29 cellular contexts compared by ENCODE assay signal in the genomic region with DNA sequence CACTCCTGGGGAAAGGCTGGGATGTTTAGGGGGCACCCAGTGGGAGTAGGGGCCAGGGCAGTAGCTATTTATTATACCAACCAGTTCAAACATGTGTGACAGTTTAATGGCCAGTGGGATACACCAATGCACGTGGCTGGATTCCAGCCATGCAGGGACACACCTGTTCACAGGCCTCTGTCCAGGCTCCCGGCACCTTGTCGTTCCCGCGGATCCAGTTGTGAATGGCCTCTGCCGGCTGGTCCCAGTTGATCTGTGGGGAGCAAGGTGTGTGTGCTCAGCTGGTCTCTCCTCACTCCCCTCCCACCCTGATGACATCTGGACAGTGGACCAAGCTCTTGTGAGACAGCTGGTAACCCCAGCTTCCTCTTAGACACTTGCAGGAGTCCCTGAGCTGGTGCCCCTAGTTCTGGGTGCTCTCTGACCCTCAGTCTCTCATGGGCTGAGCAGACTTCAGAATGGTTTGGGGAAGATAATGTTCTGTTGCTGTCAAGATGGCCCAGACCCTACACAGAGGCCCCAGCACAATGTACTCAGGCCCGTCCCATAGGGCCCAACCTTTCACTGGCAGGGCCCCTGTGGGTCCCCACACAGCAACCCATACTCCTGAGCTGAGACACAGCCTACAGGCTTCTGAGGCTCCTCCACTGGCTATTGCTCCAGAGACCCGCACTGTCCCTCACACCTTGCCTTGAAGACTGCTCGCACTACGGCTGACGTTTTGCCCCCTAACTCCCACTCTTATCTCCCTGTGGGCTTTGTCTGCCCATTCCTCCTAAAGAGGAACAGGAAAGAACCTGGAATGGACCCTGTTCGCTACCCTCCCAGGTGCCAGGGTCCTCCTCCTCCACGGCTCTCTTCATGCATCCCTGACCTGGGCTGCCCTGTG. TPM values are rescaled to one million over a fixed set of nuclear protein-coding genes. Genes with fewer than 3 reads are reported as not detected.
DNase-seq lines count a peak whose midpoint lies in the region; ATAC-seq and TF ChIP-seq lines count a peak whose summit lies in the region.
"Had no signal": no experiment of that assay in that cellular context is flagged by ENCODE, and none has a peak within 500 bp of the region (broad histone marks: within the 10 kb centered on the region; RNA-seq: fewer than 3 reads in every experiment).

No MANE protein-coding gene starts in this region.

- no peak for TF ChIP-seq POLR2A in prostate gland (IDR thresholded peaks at IDR 0.05)

- no peaks in the 10 kb centered on the region for H3K27me3 Mint-ChIP-seq in activated CD8-positive, alpha-beta T cell treated with anti-CD3 and anti-CD28 coated beads, Interleukin-2, amount 10 ng/mL, durations not matched to agents 7 days and 5 days (ENCODE audit: low read depth)
- H3K27me3 Mint-ChIP-seq in activated CD8-positive, alpha-beta T cell treated with anti-CD3 and anti-CD28 coated beads for 36 hours: no peaks in the 10 kb centered on the region
- no peaks in the 10 kb centered on the region for H3K27me3 Mint-ChIP-seq in activated T-helper 1 cell treated with anti-CD3 and anti-CD28 coated beads, Interleukin-12 subunit alpha, Interleukin-12 subunit beta, Interleukin-2, Interleukin-4 antibody, amounts not matched to agents 30 ng/mL and 10 ng/mL and 1 ng/mL, durations not matched to agents 14 hours and 24 hours and 36 hours (ENCODE audit: insufficient read depth)
- H3K27me3 Mint-ChIP-seq in stimulated activated memory B cell treated with anti-CD40 and anti-IgM and Interleukin-4, amounts not matched to agents 10 μg/mL and 1 μg/mL and 100 μg/mL, for 72 hours: peaks cover 9% of the 10 kb centered on the region

- intact Hi-C loops in activated CD8-positive, alpha-beta T cell treated with anti-CD3 and anti-CD28 coated beads for 36 hours (cut with micrococcal nuclease): no loop called here
- intact Hi-C loops in activated T-helper 1 cell treated with anti-CD3 and anti-CD28 coated beads, Interleukin-12 subunit alpha, Interleukin-12 subunit beta, Interleukin-2, Interleukin-4 antibody, amounts not matched to agents 30 ng/mL and 10 ng/mL and 1 ng/mL, durations not matched to agents 14 hours and 24 hours and 36 hours (cut with micrococcal nuclease): no loop called here
- intact Hi-C loops in prostate gland (cut with DNase I): no loop called here

- no peak overlapping the region for H3K27ac ChIP-seq in prostate gland
- H3K27ac ChIP-seq: adrenal gland, heart left ventricle, psoas muscle had no signal

- no peak overlapping the region for H3K4me3 Mint-ChIP-seq in activated CD8-positive, alpha-beta T cell treated with anti-CD3 and anti-CD28 coated beads, Interleukin-2, amount 10 ng/mL, durations not matched to agents 7 days and 5 days
- no peak overlapping the region for H3K4me3 Mint-ChIP-seq in activated CD8-positive, alpha-beta T cell treated with anti-CD3 and anti-CD28 coated beads for 36 hours
- H3K4me3 Mint-ChIP-seq in activated T-helper 1 cell treated with anti-CD3 and anti-CD28 coated beads, Interleukin-12 subunit alpha, Interleukin-12 subunit beta, Interleukin-2, Interleukin-4 antibody, amounts not matched to agents 30 ng/mL and 10 ng/mL and 1 ng/mL, durations not matched to agents 14 hours and 24 hours and 36 hours: no peak overlapping the region
- no peak overlapping the region for H3K4me3 Mint-ChIP-seq in stimulated activated memory B cell treated with anti-CD40 and anti-IgM and Interleukin-4, amounts not matched to agents 10 μg/mL and 1 μg/mL and 100 μg/mL, for 72 hours
- H3K4me3 Mint-ChIP-seq: activated naive CD4-positive, alpha-beta T cell treated with anti-CD3 and anti-CD28 coated beads, Interleukin-2, amount 10 ng/mL, durations not matched to agents 7 days and 5 days; brain; CD8-positive, alpha-beta T cell; stimulated activated naive B cell treated with anti-CD40 and anti-IgM and Interleukin-4, amounts not matched to agents 10 μg/mL and 1 μg/mL and 100 μg/mL, for 72 hours had no signal

- POLR2A ChIA-PET in activated CD8-positive, alpha-beta T cell treated with anti-CD3 and anti-CD28 coated beads, Interleukin-2, amount 10 ng/mL, durations not matched to agents 7 days and 5 days (lab: Charles Lee): no interaction called here
- POLR2A ChIA-PET in activated CD8-positive, alpha-beta T cell treated with anti-CD3 and anti-CD28 coated beads for 36 hours (lab: Charles Lee): no interaction called here

- CTCF ChIA-PET in activated CD8-positive, alpha-beta T cell treated with anti-CD3 and anti-CD28 coated beads, Interleukin-2, amount 10 ng/mL, durations not matched to agents 7 days and 5 days (lab: Charles Lee): no interaction called here
- CTCF ChIA-PET in activated CD8-positive, alpha-beta T cell treated with anti-CD3 and anti-CD28 coated beads for 36 hours (lab: Charles Lee): interaction anchor here (1.1 kb wide), 1 partner anchor 20 kb away, joined by 4 read pairs; no protein-coding TSS in a partner anchor

- ATAC-seq in activated CD8-positive, alpha-beta T cell treated with anti-CD3 and anti-CD28 coated beads, Interleukin-2, amount 10 ng/mL, durations not matched to agents 7 days and 5 days: peak; percentile 24
- ATAC-seq in activated CD8-positive, alpha-beta T cell treated with anti-CD3 and anti-CD28 coated beads for 36 hours: no peak
- peak; percentile 5 for ATAC-seq in left lobe of liver
- no peak for ATAC-seq in stimulated activated memory B cell treated with anti-CD40 and anti-IgM and Interleukin-4, amounts not matched to agents 10 μg/mL and 1 μg/mL and 100 μg/mL, for 72 hours
- no peak for ATAC-seq in HG03378 (IDR thresholded peaks at IDR 0.05; ENCODE audit: unreplicated experiment)
- ATAC-seq in HG03442 (IDR thresholded peaks at IDR 0.05; ENCODE audit: unreplicated experiment): no peak
- ATAC-seq: CD8-positive, alpha-beta T cell; esophagus mucosa; heart left ventricle; psoas muscle; stimulated activated naive B cell treated with anti-CD40 and anti-IgM and Interleukin-4, amounts not matched to agents 10 μg/mL and 1 μg/mL and 100 μg/mL, for 72 hours had no signal

- no peak overlapping the region for H3K27ac Mint-ChIP-seq in activated CD8-positive, alpha-beta T cell treated with anti-CD3 and anti-CD28 coated beads, Interleukin-2, amount 10 ng/mL, durations not matched to agents 7 days and 5 days
- H3K27ac Mint-ChIP-seq in activated CD8-positive, alpha-beta T cell treated with anti-CD3 and anti-CD28 coated beads for 36 hours: no peak overlapping the region
- H3K27ac Mint-ChIP-seq in activated T-helper 1 cell treated with anti-CD3 and anti-CD28 coated beads, Interleukin-12 subunit alpha, Interleukin-12 subunit beta, Interleukin-2, Interleukin-4 antibody, amounts not matched to agents 30 ng/mL and 10 ng/mL and 1 ng/mL, durations not matched to agents 14 hours and 24 hours and 36 hours: peak overlapping the region; percentile 34
- H3K27ac Mint-ChIP-seq in stimulated activated memory B cell treated with anti-CD40 and anti-IgM and Interleukin-4, amounts not matched to agents 10 μg/mL and 1 μg/mL and 100 μg/mL, for 72 hours: no peak overlapping the region
- H3K27ac Mint-ChIP-seq: activated naive CD4-positive, alpha-beta T cell treated with anti-CD3 and anti-CD28 coated beads, Interleukin-2, amount 10 ng/mL, durations not matched to agents 7 days and 5 days; brain; CD8-positive, alpha-beta T cell; stimulated activated naive B cell treated with anti-CD40 and anti-IgM and Interleukin-4, amounts not matched to agents 10 μg/mL and 1 μg/mL and 100 μg/mL, for 72 hours had no signal

- no peaks in the 10 kb centered on the region for H3K9me3 ChIP-seq in prostate gland
- H3K9me3 ChIP-seq: adrenal gland, BE2C, heart left ventricle, psoas muscle had no signal

- no peaks in the 10 kb centered on the region for H3K4me1 ChIP-seq in prostate gland (replicated peaks)
- H3K4me1 ChIP-seq: adrenal gland, BE2C, heart left ventricle, psoas muscle had no signal

- no peak for TF ChIP-seq CTCF in activated CD8-positive, alpha-beta T cell treated with anti-CD3 and anti-CD28 coated beads for 36 hours (IDR thresholded peaks at IDR 0.05)
- no peak for TF ChIP-seq CTCF in prostate gland (IDR thresholded peaks at IDR 0.05)

- no peaks in the 10 kb centered on the region for H3K27me3 ChIP-seq in prostate gland (replicated peaks; ENCODE audit: insufficient read depth)
- H3K27me3 ChIP-seq: adrenal gland, BE2C, heart left ventricle had no signal

- no peaks in the 10 kb centered on the region for H3K36me3 ChIP-seq in prostate gland
- H3K36me3 ChIP-seq: adrenal gland, BE2C had no signal

- H3K4me3 ChIP-seq in prostate gland: no peak overlapping the region
- H3K4me3 ChIP-seq: adrenal gland, heart left ventricle, psoas muscle had no signal

- H3K36me3 Mint-ChIP-seq in activated CD8-positive, alpha-beta T cell treated with anti-CD3 and anti-CD28 coated beads, Interleukin-2, amount 10 ng/mL, durations not matched to agents 7 days and 5 days (ENCODE audit: low read depth): no peaks in the 10 kb centered on the region
- H3K36me3 Mint-ChIP-seq in activated CD8-positive, alpha-beta T cell treated with anti-CD3 and anti-CD28 coated beads for 36 hours (ENCODE audit: low read depth): no peaks in the 10 kb centered on the region
- no peaks in the 10 kb centered on the region for H3K36me3 Mint-ChIP-seq in activated T-helper 1 cell treated with anti-CD3 and anti-CD28 coated beads, Interleukin-12 subunit alpha, Interleukin-12 subunit beta, Interleukin-2, Interleukin-4 antibody, amounts not matched to agents 30 ng/mL and 10 ng/mL and 1 ng/mL, durations not matched to agents 14 hours and 24 hours and 36 hours (ENCODE audit: low read depth)
- H3K36me3 Mint-ChIP-seq in stimulated activated memory B cell treated with anti-CD40 and anti-IgM and Interleukin-4, amounts not matched to agents 10 μg/mL and 1 μg/mL and 100 μg/mL, for 72 hours: no peaks in the 10 kb centered on the region
- H3K36me3 Mint-ChIP-seq: activated naive CD4-positive, alpha-beta T cell treated with anti-CD3 and anti-CD28 coated beads, Interleukin-2, amount 10 ng/mL, durations not matched to agents 7 days and 5 days; brain; CD8-positive, alpha-beta T cell; stimulated activated naive B cell treated with anti-CD40 and anti-IgM and Interleukin-4, amounts not matched to agents 10 μg/mL and 1 μg/mL and 100 μg/mL, for 72 hours had no signal

- H3K9me3 Mint-ChIP-seq in activated CD8-positive, alpha-beta T cell treated with anti-CD3 and anti-CD28 coated beads, Interleukin-2, amount 10 ng/mL, durations not matched to agents 7 days and 5 days (ENCODE audit: insufficient read depth): no peaks in the 10 kb centered on the region
- no peaks in the 10 kb centered on the region for H3K9me3 Mint-ChIP-seq in activated CD8-positive, alpha-beta T cell treated with anti-CD3 and anti-CD28 coated beads for 36 hours
- H3K9me3 Mint-ChIP-seq in activated T-helper 1 cell treated with anti-CD3 and anti-CD28 coated beads, Interleukin-12 subunit alpha, Interleukin-12 subunit beta, Interleukin-2, Interleukin-4 antibody, amounts not matched to agents 30 ng/mL and 10 ng/mL and 1 ng/mL, durations not matched to agents 14 hours and 24 hours and 36 hours: no peaks in the 10 kb centered on the region
- no peaks in the 10 kb centered on the region for H3K9me3 Mint-ChIP-seq in stimulated activated memory B cell treated with anti-CD40 and anti-IgM and Interleukin-4, amounts not matched to agents 10 μg/mL and 1 μg/mL and 100 μg/mL, for 72 hours
- H3K9me3 Mint-ChIP-seq: activated naive CD4-positive, alpha-beta T cell treated with anti-CD3 and anti-CD28 coated beads, Interleukin-2, amount 10 ng/mL, durations not matched to agents 7 days and 5 days; CD8-positive, alpha-beta T cell; stimulated activated naive B cell treated with anti-CD40 and anti-IgM and Interleukin-4, amounts not matched to agents 10 μg/mL and 1 μg/mL and 100 μg/mL, for 72 hours had no signal

- no peak for DNase-seq in activated CD8-positive, alpha-beta T cell treated with anti-CD3 and anti-CD28 coated beads, Interleukin-2, amount 10 ng/mL, durations not matched to agents 7 days and 5 days
- no peak for DNase-seq in activated CD8-positive, alpha-beta T cell treated with anti-CD3 and anti-CD28 coated beads for 36 hours
- DNase-seq in activated T-helper 1 cell treated with anti-CD3 and anti-CD28 coated beads, Interleukin-12 subunit alpha, Interleukin-12 subunit beta, Interleukin-2, Interleukin-4 antibody, amounts not matched to agents 30 ng/mL and 10 ng/mL and 1 ng/mL, durations not matched to agents 14 hours and 24 hours and 36 hours (ENCODE audit: low spot score): no peak
- peak; percentile 37 for DNase-seq in left lobe of liver (ENCODE audit: low spot score)
- peak; percentile 3 for DNase-seq in prostate gland (ENCODE audit: low spot score)
- DNase-seq: activated CD4-positive, alpha-beta T cell treated with anti-CD3 and anti-CD28 coated beads for 4 hours; activated naive CD4-positive, alpha-beta T cell treated with anti-CD3 and anti-CD28 coated beads, Interleukin-2, amount 10 ng/mL, durations not matched to agents 7 days and 5 days; BE2C; DMS153; foreskin fibroblast; mesendoderm; NCI-H1417 treated with DMSO at 0.1 percent for 48 hours; NCI-H2029 treated with DMSO at 0.1 percent for 48 hours; SIG-M5; stimulated activated CD4-positive, alpha-beta T cell treated with anti-CD3 and anti-CD28 coated beads, Interleukin-15, amount 100 ng/mL, for 24 hours; stimulated activated naive B cell treated with anti-CD40 and anti-IgM and Interleukin-4, amounts not matched to agents 10 μg/mL and 1 μg/mL and 100 μg/mL, for 72 hours; substantia nigra; T-helper 9 cell; trophoblast cell had no signal

- no peaks in the 10 kb centered on the region for H3K4me1 Mint-ChIP-seq in activated CD8-positive, alpha-beta T cell treated with anti-CD3 and anti-CD28 coated beads, Interleukin-2, amount 10 ng/mL, durations not matched to agents 7 days and 5 days (ENCODE audit: low read depth)
- no peaks in the 10 kb centered on the region for H3K4me1 Mint-ChIP-seq in activated CD8-positive, alpha-beta T cell treated with anti-CD3 and anti-CD28 coated beads for 36 hours (ENCODE audit: low read depth)
- no peaks in the 10 kb centered on the region for H3K4me1 Mint-ChIP-seq in activated T-helper 1 cell treated with anti-CD3 and anti-CD28 coated beads, Interleukin-12 subunit alpha, Interleukin-12 subunit beta, Interleukin-2, Interleukin-4 antibody, amounts not matched to agents 30 ng/mL and 10 ng/mL and 1 ng/mL, durations not matched to agents 14 hours and 24 hours and 36 hours (ENCODE audit: low read depth)
- no peaks in the 10 kb centered on the region for H3K4me1 Mint-ChIP-seq in stimulated activated memory B cell treated with anti-CD40 and anti-IgM and Interleukin-4, amounts not matched to agents 10 μg/mL and 1 μg/mL and 100 μg/mL, for 72 hours
- H3K4me1 Mint-ChIP-seq: activated naive CD4-positive, alpha-beta T cell treated with anti-CD3 and anti-CD28 coated beads, Interleukin-2, amount 10 ng/mL, durations not matched to agents 7 days and 5 days; stimulated activated naive B cell treated with anti-CD40 and anti-IgM and Interleukin-4, amounts not matched to agents 10 μg/mL and 1 μg/mL and 100 μg/mL, for 72 hours had no signal

- 89% methylated on average over 13 of the region's 13 CpGs for WGBS in prostate gland

RNA-seq across cellular contexts. Expression of a gene that starts 25.8 kb away (rescaled TPM):
- not detected for total RNA-seq in activated CD8-positive, alpha-beta T cell treated with anti-CD3 and anti-CD28 coated beads, Interleukin-2, amount 10 ng/mL, durations not matched to agents 7 days and 5 days
- not detected for total RNA-seq in activated CD8-positive, alpha-beta T cell treated with anti-CD3 and anti-CD28 coated beads for 36 hours
- not detected in 2 replicates for total RNA-seq in activated T-helper 1 cell treated with anti-CD3 and anti-CD28 coated beads, Interleukin-12 subunit alpha, Interleukin-12 subunit beta, Interleukin-2, Interleukin-4 antibody, amounts not matched to agents 30 ng/mL and 10 ng/mL and 1 ng/mL, durations not matched to agents 14 hours and 24 hours and 36 hours
- total RNA-seq in left lobe of liver: 492 TPM
- total RNA-seq in prostate gland: 10 to 100 TPM; 19.6 to 57.3 TPM
- total RNA-seq: CD8-positive, alpha-beta T cell; dermis microvascular lymphatic vessel endothelial cell had no signal

Comparison
In these comparisons a context has a peak if more than half of its experiments do, and no peak if none do; other contexts are left out.
1. ATAC-seq: peak in activated CD8-positive, alpha-beta T cell treated with anti-CD3 and anti-CD28 coated beads, Interleukin-2, amount 10 ng/mL, durations not matched to agents 7 days and 5 days (single experiment) and left lobe of liver (single experiment); none in activated CD8-positive, alpha-beta T cell treated with anti-CD3 and anti-CD28 coated beads for 36 hours (single experiment), stimulated activated memory B cell treated with anti-CD40 and anti-IgM and Interleukin-4, amounts not matched to agents 10 μg/mL and 1 μg/mL and 100 μg/mL, for 72 hours (single experiment), HG03378 (single experiment) and HG03442 (single experiment).
2. DNase-seq: peak in left lobe of liver (single experiment) and prostate gland (single experiment); none in activated CD8-positive, alpha-beta T cell treated with anti-CD3 and anti-CD28 coated beads, Interleukin-2, amount 10 ng/mL, durations not matched to agents 7 days and 5 days (single experiment), activated CD8-positive, alpha-beta T cell treated with anti-CD3 and anti-CD28 coated beads for 36 hours (single experiment) and activated T-helper 1 cell treated with anti-CD3 and anti-CD28 coated beads, Interleukin-12 subunit alpha, Interleukin-12 subunit beta, Interleukin-2, Interleukin-4 antibody, amounts not matched to agents 30 ng/mL and 10 ng/mL and 1 ng/mL, durations not matched to agents 14 hours and 24 hours and 36 hours (single experiment).
3. RNA of a gene that starts 25.8 kb away (total RNA-seq): 492 TPM in left lobe of liver (single experiment) and 19.6 to 57.3 TPM in prostate gland; not detected in activated T-helper 1 cell treated with anti-CD3 and anti-CD28 coated beads, Interleukin-12 subunit alpha, Interleukin-12 subunit beta, Interleukin-2, Interleukin-4 antibody, amounts not matched to agents 30 ng/mL and 10 ng/mL and 1 ng/mL, durations not matched to agents 14 hours and 24 hours and 36 hours, not detected in activated CD8-positive, alpha-beta T cell treated with anti-CD3 and anti-CD28 coated beads for 36 hours and not detected in activated CD8-positive, alpha-beta T cell treated with anti-CD3 and anti-CD28 coated beads, Interleukin-2, amount 10 ng/mL, durations not matched to agents 7 days and 5 days; every median in the first group is over 10 times any median in the second.